8 cellular contexts compared by ENCODE assay signal in genomic region chr13:40666058-40666904, GRCh38. TPM values are rescaled to one million over a fixed set of nuclear protein-coding genes. Genes with fewer than 3 reads are reported as not detected.
A peak's percentile ranks its signal among the peaks of the same experiment; 100 is the strongest.
DNase-seq lines count a peak whose midpoint lies in the region; ATAC-seq and TF ChIP-seq lines count a peak whose summit lies in the region.

Gene FOXO1 (minus strand): TSS chr13:40666641. CDS start chr13:40666212, 429 bp downstream.

- H3K36me3 Mint-ChIP-seq in IgD-negative memory B cell (no peaks in the 10 kb centered on the region), neural progenitor cell (no peaks in the 10 kb centered on the region)

- no peaks in the 10 kb centered on the region for H3K9me3 ChIP-seq in neural progenitor cell (ENCODE audit: low read depth)
- H3K9me3 ChIP-seq in stomach smooth muscle (ENCODE audit: control insufficient read depth in 2 of 2, low read length in 2 of 2) = no peaks in the 10 kb centered on the region

- H3K27ac Mint-ChIP-seq in IgD-negative memory B cell (peak within 1 kb of the TSS; percentile 90 to 99 (median 96)), neural progenitor cell (no peak within 1 kb of the TSS)

- DNase-seq in DMS53 treated with DMSO at 0.1 percent for 48 hours (lab: John Stamatoyannopoulos, UW; ENCODE audit: unreplicated experiment) = peak; percentile 59
- peak; percentile 35 for DNase-seq in SHP77 treated with DMSO at 0.1 percent for 48 hours (lab: John Stamatoyannopoulos, UW)
- DNase-seq in activated gamma-delta T cell treated with Interleukin-2 at 50 U/mL for 16 hours = peak; percentile 85
- peak; percentile 90 to 96 for DNase-seq in foreskin fibroblast
- DNase-seq in neural progenitor cell (ENCODE audit: low spot score) = peak; percentile 94

- H3K4me3 ChIP-seq in foreskin fibroblast (ENCODE audit: low read depth in 1 of 2, low read length in 2 of 2) = peak within 1 kb of the TSS; percentile 66 to 71
- peak within 1 kb of the TSS; percentile 77 for H3K4me3 ChIP-seq in neural progenitor cell
- peak within 1 kb of the TSS; percentile 91 to 95 for H3K4me3 ChIP-seq in stomach smooth muscle (ENCODE audit: low read length in 2 of 2)

- H3K4me1 Mint-ChIP-seq in IgD-negative memory B cell (peaks cover 27 to 35% (median 32%) of the 10 kb centered on the region in 3 donors), neural progenitor cell (peaks cover 24% of the 10 kb centered on the region)

- H3K9me3 Mint-ChIP-seq in IgD-negative memory B cell (no peaks in the 10 kb centered on the region), neural progenitor cell (no peaks in the 10 kb centered on the region)

- H3K27me3 ChIP-seq in neural progenitor cell (peaks cover 50% of the 10 kb centered on the region), stomach smooth muscle (ENCODE audit: control insufficient read depth in 1 of 2, insufficient read depth in 2 of 2, low read length in 2 of 2) (no peaks in the 10 kb centered on the region)

- no peaks in the 10 kb centered on the region for H3K27me3 Mint-ChIP-seq in IgD-negative memory B cell
- peaks cover 5% of the 10 kb centered on the region for H3K27me3 Mint-ChIP-seq in neural progenitor cell (ENCODE audit: insufficient read depth, low read depth)

- H3K9ac ChIP-seq in neural progenitor cell = no peak within 1 kb of the TSS
- H3K9ac ChIP-seq in stomach smooth muscle (ENCODE audit: low read length in 2 of 2) = peak within 1 kb of the TSS; percentile 75 to 82

- H3K79me2 ChIP-seq in neural progenitor cell (ENCODE audit: low read depth) = peaks cover 31% of the 10 kb centered on the region

- peaks cover 17% of the 10 kb centered on the region for H3F3A ChIP-seq in neural progenitor cell (ENCODE audit: low read depth)

- peak within 1 kb of the TSS; percentile 83 for H2AFZ ChIP-seq in neural progenitor cell (replicated peaks)

- no peaks in the 10 kb centered on the region for H3K36me3 ChIP-seq in neural progenitor cell
- no peaks in the 10 kb centered on the region for H3K36me3 ChIP-seq in stomach smooth muscle (ENCODE audit: control insufficient read depth in 2 of 2, insufficient read depth in 2 of 2, low read length in 2 of 2)

- peak; percentile 55 for ATAC-seq in GM21528 (IDR thresholded peaks at IDR 0.05; ENCODE audit: low FRiP score, unreplicated experiment)

- TF ChIP-seq CTCF in foreskin fibroblast (IDR thresholded peaks at IDR 0.05; ENCODE audit: low read depth, low read length) (no peak), neural progenitor cell (IDR thresholded peaks at IDR 0.05) (no peak)

- H3K4me3 Mint-ChIP-seq in IgD-negative memory B cell = peak within 1 kb of the TSS; percentile 95 to 99 (median 98)
- H3K4me3 Mint-ChIP-seq in neural progenitor cell = peak within 1 kb of the TSS; percentile 93

- H3K27ac ChIP-seq in neural progenitor cell (no peak within 1 kb of the TSS), stomach smooth muscle (ENCODE audit: low read length) (peak within 1 kb of the TSS; percentile 93)

- H3K4me2 ChIP-seq in neural progenitor cell = peak within 1 kb of the TSS; percentile 93

- H4K20me1 ChIP-seq in neural progenitor cell (ENCODE audit: low read depth) = peaks cover 22% of the 10 kb centered on the region

- H3K4me1 ChIP-seq in neural progenitor cell (peaks cover 24% of the 10 kb centered on the region), stomach smooth muscle (ENCODE audit: control insufficient read depth, insufficient read depth, low read length) (peaks cover 25% of the 10 kb centered on the region)

RNA-seq across cellular contexts. Expression of gene FOXO1, which starts in this region (rescaled TPM):
- polyA plus RNA-seq in IgD-negative memory B cell = 16.5 TPM
- total RNA-seq in neural progenitor cell (ENCODE audit: low replicate concordance) = 3.7 and 3.8 TPM in 2 replicates

Comparison
In these comparisons a context has a peak if more than half of its experiments do, and no peak if none do; other contexts are left out.
1. DNase-seq: peak in every context shown above with its lines; median percentile 94 in neural progenitor cell; 93 in foreskin fibroblast; 85 in activated gamma-delta T cell treated with Interleukin-2 at 50 U/mL for 16 hours; 59 in DMS53 treated with DMSO at 0.1 percent for 48 hours; 35 in SHP77 treated with DMSO at 0.1 percent for 48 hours.